Comparison of ENCODE assay signal across 8 cellular contexts in the genomic region with DNA sequence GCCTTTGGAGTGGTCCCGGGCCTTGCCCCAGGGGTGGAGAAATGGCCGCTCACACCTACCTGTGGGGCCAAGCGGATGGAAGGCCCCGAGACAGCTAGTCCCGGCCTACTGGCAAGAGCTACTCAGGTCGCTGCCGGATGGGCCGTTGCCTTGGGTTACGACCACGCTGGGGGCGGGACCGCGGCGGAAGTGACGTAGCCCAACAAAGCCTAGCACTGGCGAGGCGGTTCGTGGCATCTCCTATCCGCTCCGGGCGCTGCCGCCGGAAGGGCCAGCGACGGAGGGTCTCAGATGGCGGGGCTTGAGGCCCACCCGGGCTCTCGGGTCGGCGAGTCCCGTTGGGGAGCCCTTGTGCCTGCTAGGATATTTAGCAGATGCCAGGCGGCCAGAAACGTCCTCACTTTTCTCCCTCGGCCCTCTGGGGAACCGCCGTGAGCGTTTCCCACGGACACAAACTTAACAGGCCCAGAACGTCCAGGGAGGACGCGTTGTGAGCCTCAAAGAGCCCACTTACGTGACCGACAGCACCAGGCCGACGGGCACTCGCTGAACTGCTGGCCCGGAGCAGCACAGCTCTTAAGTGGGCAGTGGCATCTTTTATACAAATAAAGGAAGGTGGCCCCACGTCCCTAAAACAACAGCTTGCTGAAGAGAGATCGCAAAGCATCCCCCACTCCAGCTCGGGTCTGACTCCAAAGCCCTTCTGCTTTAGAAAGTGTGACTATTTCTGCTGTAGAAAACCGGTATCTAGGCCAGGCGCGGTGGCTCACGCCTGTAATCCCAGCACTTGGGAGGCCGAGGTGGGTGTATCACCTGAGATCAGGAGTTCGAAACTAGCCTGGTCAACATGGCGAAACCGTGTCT. TPM values are rescaled to one million over a fixed set of nuclear protein-coding genes. Genes with fewer than 3 reads are reported as not detected.
DNase-seq lines count a peak whose midpoint lies in the region; ATAC-seq and TF ChIP-seq lines count a peak whose summit lies in the region.

Gene C16orf46, minus strand, starts transcription at position 162 of the 864 bp plus-strand sequence. CDS start 13,283 bp downstream, outside the sequence.

- peak; percentile 89 to 90 for ATAC-seq in CD4-positive, CD25-positive, alpha-beta regulatory T cell (ENCODE audit: low read depth in 2 of 2)
- ATAC-seq in GM19397 (IDR thresholded peaks at IDR 0.05; ENCODE audit: unreplicated experiment) (peak; percentile 94), HG03558 (IDR thresholded peaks at IDR 0.05; ENCODE audit: extremely low read depth, unreplicated experiment) (peak; percentile 93), right lobe of liver (peak; percentile 97 to 98 (median 98))

- peak in 26 of 56 donors; percentile 6 to 54 (median 21) for TF ChIP-seq CTCF in dorsolateral prefrontal cortex (IDR thresholded peaks at IDR 0.05 in 54 of 56, conservative IDR thresholded peaks at IDR 0.05 in 2 of 56; ENCODE audit: low read depth in 1 of 56, partially characterized antibody in 56 of 56)
- TF ChIP-seq CTCF in right lobe of liver (IDR thresholded peaks at IDR 0.05): no peak

- no peaks in the 10 kb centered on the region for H3K27me3 ChIP-seq in CD4-positive, CD25-positive, alpha-beta regulatory T cell (ENCODE audit: control insufficient read depth, insufficient read depth, low read length)
- no peaks in the 10 kb centered on the region for H3K27me3 ChIP-seq in dorsolateral prefrontal cortex
- H3K27me3 ChIP-seq in right lobe of liver: no peaks in the 10 kb centered on the region

- H3K4me1 Mint-ChIP-seq in CD4-positive, CD25-positive, alpha-beta regulatory T cell: peaks cover 0 to 4% (median 0%) of the 10 kb centered on the region in 4 donors

- no peaks in the 10 kb centered on the region for H3K9me3 ChIP-seq in CD4-positive, CD25-positive, alpha-beta regulatory T cell (ENCODE audit: control insufficient read depth in 2 of 2, low read length in 2 of 2)
- H3K9me3 ChIP-seq in right lobe of liver: no peaks in the 10 kb centered on the region

- H3K4me1 ChIP-seq in CD4-positive, CD25-positive, alpha-beta regulatory T cell (ENCODE audit: control insufficient read depth, insufficient read depth, low read length, poor library complexity, severe bottlenecking): peaks cover 13% of the 10 kb centered on the region
- H3K4me1 ChIP-seq in right lobe of liver: peaks cover 0 to 4% (median 2%) of the 10 kb centered on the region in 4 donors

- H3K27ac ChIP-seq in CD4-positive, CD25-positive, alpha-beta regulatory T cell (ENCODE audit: insufficient read depth, low read length, poor library complexity, severe bottlenecking): peak within 1 kb of the TSS; percentile 97
- H3K27ac ChIP-seq in dorsolateral prefrontal cortex: peak within 1 kb of the TSS; percentile 65 to 99 (median 95)
- peak within 1 kb of the TSS; percentile 70 to 93 (median 91) for H3K27ac ChIP-seq in right lobe of liver

- peak; percentile 87 for TF ChIP-seq POLR2A in right lobe of liver (IDR thresholded peaks at IDR 0.05)

- peaks cover 10% of the 10 kb centered on the region for H3K27me3 Mint-ChIP-seq in CD4-positive, CD25-positive, alpha-beta regulatory T cell

- no peak within 1 kb of the TSS for H3K4me3 Mint-ChIP-seq in CD4-positive, CD25-positive, alpha-beta regulatory T cell

- H3K27ac Mint-ChIP-seq in CD4-positive, CD25-positive, alpha-beta regulatory T cell: no peak within 1 kb of the TSS

- H3K4me3 ChIP-seq in CD4-positive, CD25-positive, alpha-beta regulatory T cell (ENCODE audit: low read depth, low read length): peak within 1 kb of the TSS; percentile 95
- H3K4me3 ChIP-seq in dorsolateral prefrontal cortex (peak within 1 kb of the TSS; percentile 54 to 100 (median 85)), right lobe of liver (peak within 1 kb of the TSS; percentile 69 to 86 (median 75))

- H3K9me3 Mint-ChIP-seq in CD4-positive, CD25-positive, alpha-beta regulatory T cell: no peaks in the 10 kb centered on the region

- H3K36me3 ChIP-seq in CD4-positive, CD25-positive, alpha-beta regulatory T cell (ENCODE audit: control insufficient read depth, insufficient read depth, low read length): no peaks in the 10 kb centered on the region
- H3K36me3 ChIP-seq in right lobe of liver: no peaks in the 10 kb centered on the region

- 22% methylated on average over 28 of the region's 58 CpGs for WGBS in right lobe of liver (ENCODE audit: insufficient coverage, low coverage, low lambda C conversion rate, missing lambda C conversion rate)

- H3K36me3 Mint-ChIP-seq in CD4-positive, CD25-positive, alpha-beta regulatory T cell: no peaks in the 10 kb centered on the region

- intact Hi-C loops in dorsolateral prefrontal cortex (cut with DNase I) (loop anchor here (1.0 to 10.0 kb wide), 6 partner anchors 19 to 237 kb away; partner anchors contain the start of genes CENPN (in 2 of the 2), CMC2 (in 2 of the 2), GCSH (in 2 of the 2) and ATMIN (in 1 of the 2)), right lobe of liver (cut with DNase I) (no loop called here)

- DNase-seq in CD4-positive, CD25-positive, alpha-beta regulatory T cell: peak; percentile 94 to 98 (median 98)
- DNase-seq in NCI-H748 (lab: John Stamatoyannopoulos, UW; ENCODE audit: unreplicated experiment): peak; percentile 94
- peak; percentile 94 to 96 for DNase-seq in activated CD4-positive, alpha-beta T cell treated with anti-CD3 and anti-CD28 coated beads, Interleukin-2, amount 50 U/mL, for 4 hours
- peak; percentile 98 to 100 (median 99) for DNase-seq in dorsolateral prefrontal cortex
- DNase-seq in right lobe of liver: peak; percentile 96 to 99 (median 97)
- peak; percentile 97 for DNase-seq in stimulated activated CD4-positive, alpha-beta T cell treated with anti-CD3 and anti-CD28 coated beads, Interleukin-4, amount 100 ng/mL, for 1 hour

RNA-seq across cellular contexts. Expression of gene C16orf46, which starts in this region (rescaled TPM):
- total RNA-seq in CD4-positive, CD25-positive, alpha-beta regulatory T cell: not detected
- under 1 TPM in 2 of 4 donors, not detected in 2; 0.32 to 0.57 TPM for polyA plus RNA-seq in CD4-positive, CD25-positive, alpha-beta regulatory T cell
- total RNA-seq in dorsolateral prefrontal cortex: 10 to 100 TPM in 6 of 120 experiments, 1 to 10 TPM in 112, under 1 TPM in 2; 0.69 to 11.8 (median 6.2) TPM
- total RNA-seq in right lobe of liver: 1 to 10 TPM in 3 of 6 experiments, under 1 TPM in 2, not detected in 1; 0.55 to 2.0 (median 1.2) TPM

Comparison
In these comparisons a context has a peak if more than half of its experiments do, and no peak if none do; other contexts are left out.
1. Peak in every context shown above with its lines: DNase-seq, ATAC-seq, H3K4me3 ChIP-seq and H3K27ac ChIP-seq.
2. Peak in DNase-seq, ATAC-seq, H3K4me3 ChIP-seq and H3K27ac ChIP-seq in CD4-positive, CD25-positive, alpha-beta regulatory T cell; RNA of the gene not detected or under 1 TPM.
3. intact Hi-C loops: an anchor here in dorsolateral prefrontal cortex (1.0 to 10.0 kb wide); none called in right lobe of liver.